ENCODE assay signal across 11 cellular contexts in the genomic region with DNA sequence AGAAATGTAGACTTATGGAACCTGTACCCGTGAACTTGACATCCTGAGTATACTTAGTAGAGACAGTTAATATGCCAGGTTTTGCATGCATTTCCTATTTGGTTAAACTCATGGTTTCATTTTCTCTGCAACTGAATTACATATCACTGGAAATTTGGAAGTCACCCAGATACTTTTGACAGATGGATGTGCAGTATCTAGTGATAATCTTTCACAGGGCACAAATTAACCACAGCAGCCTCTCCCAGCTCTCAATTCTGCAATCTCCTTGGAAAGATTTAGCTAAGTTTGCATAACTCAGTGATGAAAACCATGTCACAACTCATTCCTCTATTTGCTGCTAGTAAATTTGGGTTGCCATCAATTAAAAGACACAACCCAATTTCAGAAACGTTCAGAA.
DNase-seq lines count a peak whose midpoint lies in the region; ATAC-seq and TF ChIP-seq lines count a peak whose summit lies in the region.
"Had no signal": no experiment of that assay in that cellular context is flagged by ENCODE, and none has a peak within 500 bp of the region (broad histone marks: within the 10 kb centered on the region; RNA-seq: fewer than 3 reads in every experiment).

No MANE protein-coding gene starts in this region.

- no peaks in the 10 kb centered on the region for H3K9me1 ChIP-seq in IMR-90 (ENCODE audit: insufficient read depth, low read length)

- H3K27me3 ChIP-seq in ACC112 (ENCODE audit: insufficient read depth, low read length) (no peaks in the 10 kb centered on the region), IMR-90 (ENCODE audit: control insufficient read depth, insufficient read depth, low read length) (no peaks in the 10 kb centered on the region)
- H3K27me3 ChIP-seq: hepatocyte had no signal

- H2AK5ac ChIP-seq in IMR-90 (ENCODE audit: low read depth, low read length) = no peak overlapping the region

- no peaks in the 10 kb centered on the region for H4K20me1 ChIP-seq in IMR-90 (ENCODE audit: insufficient read depth, low read length)

- no TSS peak for BruUV-seq in IMR-90 (replicated peaks; lab: Mats Ljungman, UMichigan)

- DNase-seq in IMR-90 (peak; percentile 37), amniotic epithelial cell (ENCODE audit: low read depth) (peak; percentile 96), lung microvascular endothelial cell (ENCODE audit: low read depth in 2 of 2) (peak; percentile 43 to 70), inferior parietal cortex (ENCODE audit: extremely low spot score) (no peak), NCI-H2227 (lab: John Stamatoyannopoulos, UW; ENCODE audit: unreplicated experiment) (no peak), Right ventricle myocardium inferior (ENCODE audit: missing footprints) (no peak)
- DNase-seq: activated B cell treated with CpG ODN at 0.5 μM for 24 hours had no signal

- no CpG with 5 or more reads among the region's 2 CpGs for WGBS in IMR-90 (ENCODE audit: extremely low coverage in 2 of 2, insufficient read length in 1 of 2), 2 experiments

- H2AFZ ChIP-seq in ACC112 (ENCODE audit: low read length, unreplicated experiment) (peak overlapping the region; percentile 6), IMR-90 (replicated peaks; ENCODE audit: low read length, poor library complexity) (no peak overlapping the region)
- H2AFZ ChIP-seq: hepatocyte had no signal

- in situ Hi-C loops in IMR-90 (cut with MboI; ENCODE audit: low sequenced_read_pairs) = no loop called here

- intact Hi-C loops in IMR-90 (cut with micrococcal nuclease) = loop anchor here (5.0 kb wide), 1 partner anchor 58 kb away; no protein-coding TSS in a partner anchor
- intact Hi-C loops in Right ventricle myocardium inferior (cut with DNase I) = no loop called here

- no peak overlapping the region for H3K4me3 ChIP-seq in ACC112 (ENCODE audit: low read depth, low read length)
- no peak overlapping the region for H3K4me3 ChIP-seq in IMR-90 (ENCODE audit: insufficient read depth, low read depth, low read length)
- H3K4me3 ChIP-seq: hepatocyte, skin epidermis had no signal

- H3K4ac ChIP-seq in IMR-90 (ENCODE audit: low read depth, low read length) = no peak overlapping the region

- H3K23ac ChIP-seq in IMR-90 (ENCODE audit: low read depth, low read length) = no peak overlapping the region

- no peak for TF ChIP-seq POLR2A in IMR-90 (IDR thresholded peaks at IDR 0.05; ENCODE audit: low read depth, low read length)

- no peaks in the 10 kb centered on the region for H3K9me3 ChIP-seq in IMR-90 (ENCODE audit: control insufficient read depth, insufficient read depth, low read length)

- no peak for TF ChIP-seq CTCF in IMR-90 (conservative IDR thresholded peaks at IDR 0.05; ENCODE audit: low read depth, low read length)

- dilution Hi-C loops in IMR-90 (cut with HindIII; ENCODE audit: low sequenced_read_pairs, unreplicated experiment) = no loop called here

- H2BK20ac ChIP-seq in IMR-90 (ENCODE audit: low read depth, low read length) = no peak overlapping the region

- peaks cover 6% of the 10 kb centered on the region for H3K4me1 ChIP-seq in ACC112 (ENCODE audit: control insufficient read depth, insufficient read depth, low read length, unreplicated experiment)
- peaks cover 7% of the 10 kb centered on the region for H3K4me1 ChIP-seq in IMR-90 (ENCODE audit: control insufficient read depth, insufficient read depth, low read length)

- H4K5ac ChIP-seq in IMR-90 (ENCODE audit: low read depth, low read length) = no peak overlapping the region

- no peaks in the 10 kb centered on the region for H3K36me3 ChIP-seq in ACC112 (ENCODE audit: insufficient read depth, low read length)
- H3K36me3 ChIP-seq in IMR-90 (ENCODE audit: control insufficient read depth, insufficient read depth, low read length) = no peaks in the 10 kb centered on the region

- CTCF ChIA-PET in IMR-90 (lab: Yijun Ruan, JAX) = no interaction called here

- H3K14ac ChIP-seq in IMR-90 (replicated peaks; ENCODE audit: low read depth, low read length) = no peak overlapping the region

- H4K8ac ChIP-seq in IMR-90 (ENCODE audit: low read depth in 2 of 2, low read length in 2 of 2) = no peak overlapping the region

- H3K18ac ChIP-seq in IMR-90 (ENCODE audit: low read depth, low read length) = no peak overlapping the region

- no peak overlapping the region for H3K56ac ChIP-seq in IMR-90 (ENCODE audit: extremely low read depth, insufficient read depth, low read length)

- no peak overlapping the region for H3K27ac ChIP-seq in ACC112 (ENCODE audit: low read depth, low read length)
- no peak overlapping the region for H3K27ac ChIP-seq in IMR-90 (ENCODE audit: insufficient read depth, low read length)
- H3K27ac ChIP-seq: hepatocyte, skin epidermis had no signal

- no peak overlapping the region for H2BK15ac ChIP-seq in IMR-90 (ENCODE audit: low read depth, low read length)

- no peak for ATAC-seq in IMR-90 (ENCODE audit: low read depth)
- ATAC-seq in HG03097 (IDR thresholded peaks at IDR 0.05; ENCODE audit: low FRiP score, unreplicated experiment) = no peak
- ATAC-seq in Right ventricle myocardium inferior = no peak

- POLR2A ChIA-PET in IMR-90 (lab: Charles Lee; ENCODE audit: unreplicated experiment) = no interaction called here

- H4K91ac ChIP-seq in IMR-90 (ENCODE audit: insufficient read depth, low read depth, low read length) = no peak overlapping the region

- H2BK120ac ChIP-seq in IMR-90 (ENCODE audit: low read depth, low read length) = no peak overlapping the region

- H3K9ac ChIP-seq in IMR-90 (ENCODE audit: low read depth, low read length) = no peak overlapping the region

- TF ChIP-seq RAD21 in IMR-90 (IDR thresholded peaks at IDR 0.05; ENCODE audit: low read length) = no peak

- H2BK5ac ChIP-seq in IMR-90 (ENCODE audit: low read depth, low read length, poor library complexity, severe bottlenecking) = no peak overlapping the region

- H3K79me2 ChIP-seq in ACC112 (ENCODE audit: control insufficient read depth, insufficient read depth, low read length, unreplicated experiment) = no peaks in the 10 kb centered on the region
- H3K79me2 ChIP-seq: hepatocyte had no signal

- H2AK9ac ChIP-seq in IMR-90 (replicated peaks; ENCODE audit: low read depth, low read length, poor library complexity) = no peak overlapping the region

- H3K79me1 ChIP-seq in IMR-90 (ENCODE audit: low read depth in 1 of 2, low read length in 2 of 2) = no peaks in the 10 kb centered on the region

- no peak overlapping the region for H3K4me2 ChIP-seq in IMR-90 (ENCODE audit: low read depth, low read length)
- H3K4me2 ChIP-seq: hepatocyte had no signal

TF ChIP-seq in IMR-90, 13 proteins besides CTCF, POLR2A, EP300 and RAD21:
- TF ChIP-seq CEBPB (IDR thresholded peaks at IDR 0.05; ENCODE audit: low read depth, low read length) = no peak
- no peak for TF ChIP-seq FOS (IDR thresholded peaks at IDR 0.05; ENCODE audit: low read depth, low read length)
- TF ChIP-seq MXI1 (IDR thresholded peaks at IDR 0.05; ENCODE audit: borderline replicate concordance, low read depth, low read length) = no peak
- no peak for TF ChIP-seq RCOR1 (IDR thresholded peaks at IDR 0.05; ENCODE audit: insufficient replicate concordance, low read length)
- TF ChIP-seq CHD1 (IDR thresholded peaks at IDR 0.05; ENCODE audit: low read depth, low read length) = no peak
- TF ChIP-seq MAZ (IDR thresholded peaks at IDR 0.05; ENCODE audit: borderline replicate concordance, low read depth, low read length) = no peak
- TF ChIP-seq SMC3 (IDR thresholded peaks at IDR 0.05; ENCODE audit: low read depth, low read length) = no peak
- TF ChIP-seq BHLHE40 (IDR thresholded peaks at IDR 0.05; ENCODE audit: low read depth, low read length) = no peak

Comparison
In these comparisons a context has a peak if more than half of its experiments do, and no peak if none do; other contexts are left out.
1. DNase-seq: peak in IMR-90 (single experiment), amniotic epithelial cell (single experiment) and lung microvascular endothelial cell (2 of 2); none in inferior parietal cortex (single experiment), NCI-H2227 (single experiment) and Right ventricle myocardium inferior (single experiment).